ENCODE assay signal across 1 cellular context in the genomic region with DNA sequence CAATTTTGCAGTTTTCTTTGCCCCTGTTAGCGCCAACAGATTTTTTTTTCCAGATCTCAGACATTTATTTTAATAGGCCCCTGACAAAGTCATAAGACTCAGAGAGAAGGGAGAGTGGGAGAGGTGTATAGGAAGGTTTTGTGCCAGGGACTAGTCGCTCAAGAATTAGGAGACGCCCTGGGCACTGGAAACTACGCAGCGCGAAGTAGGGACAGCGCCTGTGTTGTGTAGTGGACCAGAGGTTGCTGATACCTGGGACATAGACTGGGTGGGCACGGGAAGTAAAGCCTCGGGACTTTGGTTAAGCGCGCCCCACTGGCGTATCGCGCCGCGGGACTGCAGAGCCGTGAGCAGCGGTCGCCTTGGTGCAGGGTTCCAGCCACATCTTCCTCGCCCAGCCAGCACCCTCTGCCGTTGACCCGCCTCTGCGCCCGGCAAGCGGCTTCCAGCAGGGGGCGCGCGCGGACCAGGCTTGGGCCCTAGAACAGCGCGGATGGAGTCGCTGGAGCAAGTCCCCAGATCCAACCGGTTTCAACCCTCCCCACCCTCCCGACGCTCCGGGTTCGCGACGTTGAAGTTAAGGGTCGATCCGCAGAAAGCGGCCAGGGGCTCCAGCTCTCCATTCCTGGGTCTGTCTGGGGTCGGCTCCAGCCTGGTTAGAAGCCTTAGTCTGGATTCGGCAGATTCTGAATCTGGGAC.
TF ChIP-seq lines count a peak whose summit lies in the region.

No MANE protein-coding gene starts in this region.

TF ChIP-seq in HepG2, 621 proteins besides CTCF, POLR2A, EP300 and RAD21 (continued from another document and continues in another):
- TF ChIP-seq PITX1 (CRISPR knock-in tag; IDR thresholded peaks at IDR 0.05) (peak; percentile 27; the same call in 1 of the 2 replicates), ZNF879 (CRISPR knock-in tag; IDR thresholded peaks at IDR 0.05) (no peak), ZNF629 (CRISPR knock-in tag; conservative IDR thresholded peaks at IDR 0.05) (no peak), MTA3 (CRISPR knock-in tag; IDR thresholded peaks at IDR 0.05) (no peak), RBM22 (optimal IDR thresholded peaks at IDR 0.05; ENCODE audit: low read length) (no peak), BORCS8-MEF2B (CRISPR knock-in tag; IDR thresholded peaks at IDR 0.05) (no peak), SMC3 (IDR thresholded peaks at IDR 0.05; ENCODE audit: low read length) (no peak; the same call in 1 of the 2 replicates), NPAS2 (CRISPR knock-in tag; IDR thresholded peaks at IDR 0.05; ENCODE audit: borderline replicate concordance) (no peak), KLF6 (CRISPR knock-in tag; IDR thresholded peaks at IDR 0.05) (no peak), CREB1 (IDR thresholded peaks at IDR 0.05) (no peak), CREB1 (CRISPR knock-in tag; IDR thresholded peaks at IDR 0.05) (no peak), GLI4 (CRISPR knock-in tag; IDR thresholded peaks at IDR 0.05; ENCODE audit: borderline replicate concordance) (no peak), ZNF451 (CRISPR knock-in tag; IDR thresholded peaks at IDR 0.05) (no peak), RBAK (CRISPR knock-in tag; IDR thresholded peaks at IDR 0.05) (no peak), ZBTB21 (CRISPR knock-in tag; IDR thresholded peaks at IDR 0.05) (no peak), ASH2L (IDR thresholded peaks at IDR 0.05; ENCODE audit: insufficient read length, low read depth, low read length) (no peak), NR2F2 (IDR thresholded peaks at IDR 0.05; ENCODE audit: borderline replicate concordance, low read depth) (no peak), AGO1 (IDR thresholded peaks at IDR 0.05; ENCODE audit: low read depth, low read length, poor library complexity, severe bottlenecking) (peak; percentile 43), ZNF777 (CRISPR knock-in tag; IDR thresholded peaks at IDR 0.05) (no peak), SMAD1 (CRISPR knock-in tag; IDR thresholded peaks at IDR 0.05; ENCODE audit: borderline replicate concordance, low read depth) (no peak; the same call in 1 of the 2 replicates), SRY (CRISPR knock-in tag; IDR thresholded peaks at IDR 0.05) (no peak), ZNF317 (CRISPR knock-in tag; IDR thresholded peaks at IDR 0.05) (no peak), ZZZ3 (CRISPR knock-in tag; IDR thresholded peaks at IDR 0.05; ENCODE audit: borderline replicate concordance) (no peak), ZNF350 (CRISPR knock-in tag; IDR thresholded peaks at IDR 0.05; ENCODE audit: borderline replicate concordance, low read depth) (no peak), ZNF768 (CRISPR knock-in tag; IDR thresholded peaks at IDR 0.05) (peak; percentile 66; the same call in 1 of the 2 replicates), ZNF605 (CRISPR knock-in tag; IDR thresholded peaks at IDR 0.05) (no peak), ZNF577 (CRISPR knock-in tag; IDR thresholded peaks at IDR 0.05; ENCODE audit: borderline replicate concordance, low read depth) (no peak), ZNF850 (CRISPR knock-in tag; conservative IDR thresholded peaks at IDR 0.05) (no peak), ZBTB1 (CRISPR knock-in tag; IDR thresholded peaks at IDR 0.05; ENCODE audit: borderline replicate concordance) (no peak), ZNF225 (CRISPR knock-in tag; IDR thresholded peaks at IDR 0.05) (no peak), ATAD3A (CRISPR knock-in tag; IDR thresholded peaks at IDR 0.05) (no peak), ZNF678 (CRISPR knock-in tag; IDR thresholded peaks at IDR 0.05) (no peak), ZNF234 (CRISPR knock-in tag; conservative IDR thresholded peaks at IDR 0.05) (no peak), ZNF296 (CRISPR knock-in tag; conservative IDR thresholded peaks at IDR 0.05) (no peak), NFKBIZ (CRISPR knock-in tag; IDR thresholded peaks at IDR 0.05) (no peak), JUND (CRISPR knock-in tag; IDR thresholded peaks at IDR 0.05) (no peak), ETV6 (CRISPR knock-in tag; conservative IDR thresholded peaks at IDR 0.05) (no peak), IKZF1 (IDR thresholded peaks at IDR 0.05) (no peak), ZNF543 (CRISPR knock-in tag; IDR thresholded peaks at IDR 0.05) (no peak), XBP1 (CRISPR knock-in tag; IDR thresholded peaks at IDR 0.05) (no peak), ZNF788 (CRISPR knock-in tag; IDR thresholded peaks at IDR 0.05; ENCODE audit: borderline replicate concordance) (no peak; the same call in 1 of the 2 replicates), SP2 (CRISPR knock-in tag; IDR thresholded peaks at IDR 0.05) (no peak), SIX1 (CRISPR knock-in tag; IDR thresholded peaks at IDR 0.05; ENCODE audit: borderline replicate concordance) (no peak), SNAI1 (CRISPR knock-in tag; IDR thresholded peaks at IDR 0.05; ENCODE audit: borderline replicate concordance) (no peak), ZFP36L2 (CRISPR knock-in tag; IDR thresholded peaks at IDR 0.05) (no peak), ZNF138 (CRISPR knock-in tag; IDR thresholded peaks at IDR 0.05; ENCODE audit: low read depth) (no peak), ZNF670 (CRISPR knock-in tag; IDR thresholded peaks at IDR 0.05; ENCODE audit: borderline replicate concordance) (no peak), ERF (CRISPR knock-in tag; IDR thresholded peaks at IDR 0.05) (peak; percentile 43; the same call in 1 of the 2 replicates), HNF4A (CRISPR knock-in tag; IDR thresholded peaks at IDR 0.05) (no peak), GATAD2A (CRISPR knock-in tag; IDR thresholded peaks at IDR 0.05) (no peak), RELA (CRISPR knock-in tag; IDR thresholded peaks at IDR 0.05) (no peak), JDP2 (CRISPR knock-in tag; IDR thresholded peaks at IDR 0.05; ENCODE audit: borderline replicate concordance) (no peak), AHR (CRISPR knock-in tag; IDR thresholded peaks at IDR 0.05) (no peak)
- TF ChIP-seq, protein P1, sequence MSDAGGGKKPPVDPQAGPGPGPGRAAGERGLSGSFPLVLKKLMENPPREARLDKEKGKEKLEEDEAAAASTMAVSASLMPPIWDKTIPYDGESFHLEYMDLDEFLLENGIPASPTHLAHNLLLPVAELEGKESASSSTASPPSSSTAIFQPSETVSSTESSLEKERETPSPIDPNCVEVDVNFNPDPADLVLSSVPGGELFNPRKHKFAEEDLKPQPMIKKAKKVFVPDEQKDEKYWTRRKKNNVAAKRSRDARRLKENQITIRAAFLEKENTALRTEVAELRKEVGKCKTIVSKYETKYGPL (CRISPR knock-in tag; IDR thresholded peaks at IDR 0.05) = no peak
- TF ChIP-seq, protein P2, sequence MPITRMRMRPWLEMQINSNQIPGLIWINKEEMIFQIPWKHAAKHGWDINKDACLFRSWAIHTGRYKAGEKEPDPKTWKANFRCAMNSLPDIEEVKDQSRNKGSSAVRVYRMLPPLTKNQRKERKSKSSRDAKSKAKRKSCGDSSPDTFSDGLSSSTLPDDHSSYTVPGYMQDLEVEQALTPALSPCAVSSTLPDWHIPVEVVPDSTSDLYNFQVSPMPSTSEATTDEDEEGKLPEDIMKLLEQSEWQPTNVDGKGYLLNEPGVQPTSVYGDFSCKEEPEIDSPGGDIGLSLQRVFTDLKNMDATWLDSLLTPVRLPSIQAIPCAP (CRISPR knock-in tag; IDR thresholded peaks at IDR 0.05; ENCODE audit: low read depth) = no peak
- TF ChIP-seq, protein P3, sequence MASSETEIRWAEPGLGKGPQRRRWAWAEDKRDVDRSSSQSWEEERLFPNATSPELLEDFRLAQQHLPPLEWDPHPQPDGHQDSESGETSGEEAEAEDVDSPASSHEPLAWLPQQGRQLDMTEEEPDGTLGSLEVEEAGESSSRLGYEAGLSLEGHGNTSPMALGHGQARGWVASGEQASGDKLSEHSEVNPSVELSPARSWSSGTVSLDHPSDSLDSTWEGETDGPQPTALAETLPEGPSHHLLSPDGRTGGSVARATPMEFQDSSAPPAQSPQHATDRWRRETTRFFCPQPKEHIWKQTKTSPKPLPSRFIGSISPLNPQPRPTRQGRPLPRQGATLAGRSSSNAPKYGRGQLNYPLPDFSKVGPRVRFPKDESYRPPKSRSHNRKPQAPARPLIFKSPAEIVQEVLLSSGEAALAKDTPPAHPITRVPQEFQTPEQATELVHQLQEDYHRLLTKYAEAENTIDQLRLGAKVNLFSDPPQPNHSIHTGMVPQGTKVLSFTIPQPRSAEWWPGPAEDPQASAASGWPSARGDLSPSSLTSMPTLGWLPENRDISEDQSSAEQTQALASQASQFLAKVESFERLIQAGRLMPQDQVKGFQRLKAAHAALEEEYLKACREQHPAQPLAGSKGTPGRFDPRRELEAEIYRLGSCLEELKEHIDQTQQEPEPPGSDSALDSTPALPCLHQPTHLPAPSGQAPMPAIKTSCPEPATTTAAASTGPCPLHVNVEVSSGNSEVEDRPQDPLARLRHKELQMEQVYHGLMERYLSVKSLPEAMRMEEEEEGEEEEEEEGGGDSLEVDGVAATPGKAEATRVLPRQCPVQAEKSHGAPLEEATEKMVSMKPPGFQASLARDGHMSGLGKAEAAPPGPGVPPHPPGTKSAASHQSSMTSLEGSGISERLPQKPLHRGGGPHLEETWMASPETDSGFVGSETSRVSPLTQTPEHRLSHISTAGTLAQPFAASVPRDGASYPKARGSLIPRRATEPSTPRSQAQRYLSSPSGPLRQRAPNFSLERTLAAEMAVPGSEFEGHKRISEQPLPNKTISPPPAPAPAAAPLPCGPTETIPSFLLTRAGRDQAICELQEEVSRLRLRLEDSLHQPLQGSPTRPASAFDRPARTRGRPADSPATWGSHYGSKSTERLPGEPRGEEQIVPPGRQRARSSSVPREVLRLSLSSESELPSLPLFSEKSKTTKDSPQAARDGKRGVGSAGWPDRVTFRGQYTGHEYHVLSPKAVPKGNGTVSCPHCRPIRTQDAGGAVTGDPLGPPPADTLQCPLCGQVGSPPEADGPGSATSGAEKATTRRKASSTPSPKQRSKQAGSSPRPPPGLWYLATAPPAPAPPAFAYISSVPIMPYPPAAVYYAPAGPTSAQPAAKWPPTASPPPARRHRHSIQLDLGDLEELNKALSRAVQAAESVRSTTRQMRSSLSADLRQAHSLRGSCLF (CRISPR knock-in tag; IDR thresholded peaks at IDR 0.05; ENCODE audit: borderline replicate concordance) = no peak
- TF ChIP-seq, protein P4, sequence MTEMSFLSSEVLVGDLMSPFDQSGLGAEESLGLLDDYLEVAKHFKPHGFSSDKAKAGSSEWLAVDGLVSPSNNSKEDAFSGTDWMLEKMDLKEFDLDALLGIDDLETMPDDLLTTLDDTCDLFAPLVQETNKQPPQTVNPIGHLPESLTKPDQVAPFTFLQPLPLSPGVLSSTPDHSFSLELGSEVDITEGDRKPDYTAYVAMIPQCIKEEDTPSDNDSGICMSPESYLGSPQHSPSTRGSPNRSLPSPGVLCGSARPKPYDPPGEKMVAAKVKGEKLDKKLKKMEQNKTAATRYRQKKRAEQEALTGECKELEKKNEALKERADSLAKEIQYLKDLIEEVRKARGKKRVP (CRISPR knock-in tag; IDR thresholded peaks at IDR 0.05) = no peak
- TF ChIP-seq, protein P5, sequence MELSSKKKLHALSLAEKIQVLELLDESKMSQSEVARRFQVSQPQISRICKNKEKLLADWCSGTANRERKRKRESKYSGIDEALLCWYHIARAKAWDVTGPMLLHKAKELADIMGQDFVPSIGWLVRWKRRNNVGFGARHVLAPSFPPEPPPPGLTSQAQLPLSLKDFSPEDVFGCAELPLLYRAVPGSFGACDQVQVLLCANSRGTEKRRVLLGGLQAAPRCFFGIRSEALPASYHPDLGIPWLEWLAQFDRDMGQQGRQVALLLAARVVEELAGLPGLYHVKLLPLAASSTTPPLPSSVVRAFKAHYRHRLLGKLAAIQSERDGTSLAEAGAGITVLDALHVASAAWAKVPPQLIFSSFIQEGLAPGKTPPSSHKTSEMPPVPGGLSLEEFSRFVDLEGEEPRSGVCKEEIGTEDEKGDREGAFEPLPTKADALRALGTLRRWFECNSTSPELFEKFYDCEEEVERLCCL (CRISPR knock-in tag; IDR thresholded peaks at IDR 0.05; ENCODE audit: borderline replicate concordance) = no peak
- TF ChIP-seq, protein P6, sequence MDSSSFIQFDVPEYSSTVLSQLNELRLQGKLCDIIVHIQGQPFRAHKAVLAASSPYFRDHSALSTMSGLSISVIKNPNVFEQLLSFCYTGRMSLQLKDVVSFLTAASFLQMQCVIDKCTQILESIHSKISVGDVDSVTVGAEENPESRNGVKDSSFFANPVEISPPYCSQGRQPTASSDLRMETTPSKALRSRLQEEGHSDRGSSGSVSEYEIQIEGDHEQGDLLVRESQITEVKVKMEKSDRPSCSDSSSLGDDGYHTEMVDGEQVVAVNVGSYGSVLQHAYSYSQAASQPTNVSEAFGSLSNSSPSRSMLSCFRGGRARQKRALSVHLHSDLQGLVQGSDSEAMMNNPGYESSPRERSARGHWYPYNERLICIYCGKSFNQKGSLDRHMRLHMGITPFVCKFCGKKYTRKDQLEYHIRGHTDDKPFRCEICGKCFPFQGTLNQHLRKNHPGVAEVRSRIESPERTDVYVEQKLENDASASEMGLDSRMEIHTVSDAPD (CRISPR knock-in tag; IDR thresholded peaks at IDR 0.05) = no peak
- TF ChIP-seq, protein P7, sequence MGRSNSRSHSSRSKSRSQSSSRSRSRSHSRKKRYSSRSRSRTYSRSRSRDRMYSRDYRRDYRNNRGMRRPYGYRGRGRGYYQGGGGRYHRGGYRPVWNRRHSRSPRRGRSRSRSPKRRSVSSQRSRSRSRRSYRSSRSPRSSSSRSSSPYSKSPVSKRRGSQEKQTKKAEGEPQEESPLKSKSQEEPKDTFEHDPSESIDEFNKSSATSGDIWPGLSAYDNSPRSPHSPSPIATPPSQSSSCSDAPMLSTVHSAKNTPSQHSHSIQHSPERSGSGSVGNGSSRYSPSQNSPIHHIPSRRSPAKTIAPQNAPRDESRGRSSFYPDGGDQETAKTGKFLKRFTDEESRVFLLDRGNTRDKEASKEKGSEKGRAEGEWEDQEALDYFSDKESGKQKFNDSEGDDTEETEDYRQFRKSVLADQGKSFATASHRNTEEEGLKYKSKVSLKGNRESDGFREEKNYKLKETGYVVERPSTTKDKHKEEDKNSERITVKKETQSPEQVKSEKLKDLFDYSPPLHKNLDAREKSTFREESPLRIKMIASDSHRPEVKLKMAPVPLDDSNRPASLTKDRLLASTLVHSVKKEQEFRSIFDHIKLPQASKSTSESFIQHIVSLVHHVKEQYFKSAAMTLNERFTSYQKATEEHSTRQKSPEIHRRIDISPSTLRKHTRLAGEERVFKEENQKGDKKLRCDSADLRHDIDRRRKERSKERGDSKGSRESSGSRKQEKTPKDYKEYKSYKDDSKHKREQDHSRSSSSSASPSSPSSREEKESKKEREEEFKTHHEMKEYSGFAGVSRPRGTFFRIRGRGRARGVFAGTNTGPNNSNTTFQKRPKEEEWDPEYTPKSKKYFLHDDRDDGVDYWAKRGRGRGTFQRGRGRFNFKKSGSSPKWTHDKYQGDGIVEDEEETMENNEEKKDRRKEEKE (IDR thresholded peaks at IDR 0.05) = no peak
- TF ChIP-seq, protein P8, sequence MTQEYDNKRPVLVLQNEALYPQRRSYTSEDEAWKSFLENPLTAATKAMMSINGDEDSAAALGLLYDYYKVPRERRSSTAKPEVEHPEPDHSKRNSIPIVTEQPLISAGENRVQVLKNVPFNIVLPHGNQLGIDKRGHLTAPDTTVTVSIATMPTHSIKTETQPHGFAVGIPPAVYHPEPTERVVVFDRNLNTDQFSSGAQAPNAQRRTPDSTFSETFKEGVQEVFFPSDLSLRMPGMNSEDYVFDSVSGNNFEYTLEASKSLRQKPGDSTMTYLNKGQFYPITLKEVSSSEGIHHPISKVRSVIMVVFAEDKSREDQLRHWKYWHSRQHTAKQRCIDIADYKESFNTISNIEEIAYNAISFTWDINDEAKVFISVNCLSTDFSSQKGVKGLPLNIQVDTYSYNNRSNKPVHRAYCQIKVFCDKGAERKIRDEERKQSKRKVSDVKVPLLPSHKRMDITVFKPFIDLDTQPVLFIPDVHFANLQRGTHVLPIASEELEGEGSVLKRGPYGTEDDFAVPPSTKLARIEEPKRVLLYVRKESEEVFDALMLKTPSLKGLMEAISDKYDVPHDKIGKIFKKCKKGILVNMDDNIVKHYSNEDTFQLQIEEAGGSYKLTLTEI (CRISPR knock-in tag; conservative IDR thresholded peaks at IDR 0.05) = no peak
